7 cellular contexts compared by ENCODE assay signal in genomic region chr22:22632226-22632625, GRCh38. TPM values are rescaled to one million over a fixed set of nuclear protein-coding genes. Genes with fewer than 3 reads are reported as not detected.
"Had no signal": no experiment of that assay in that cellular context is flagged by ENCODE, and none has a peak within 500 bp of the region (broad histone marks: within the 10 kb centered on the region; RNA-seq: fewer than 3 reads in every experiment).

No MANE protein-coding gene starts in this region.

RNA-seq across cellular contexts. Expression of gene GGTLC2, which starts 12.2 kb away (rescaled TPM):
- total RNA-seq: GM23248, GM23338, H1, H4, H7, H9, HFFc6 had no signal
- polyA plus RNA-seq: GM23248, GM23338, H1 had no signal
